1 cellular context compared by ENCODE assay signal in the genomic region with DNA sequence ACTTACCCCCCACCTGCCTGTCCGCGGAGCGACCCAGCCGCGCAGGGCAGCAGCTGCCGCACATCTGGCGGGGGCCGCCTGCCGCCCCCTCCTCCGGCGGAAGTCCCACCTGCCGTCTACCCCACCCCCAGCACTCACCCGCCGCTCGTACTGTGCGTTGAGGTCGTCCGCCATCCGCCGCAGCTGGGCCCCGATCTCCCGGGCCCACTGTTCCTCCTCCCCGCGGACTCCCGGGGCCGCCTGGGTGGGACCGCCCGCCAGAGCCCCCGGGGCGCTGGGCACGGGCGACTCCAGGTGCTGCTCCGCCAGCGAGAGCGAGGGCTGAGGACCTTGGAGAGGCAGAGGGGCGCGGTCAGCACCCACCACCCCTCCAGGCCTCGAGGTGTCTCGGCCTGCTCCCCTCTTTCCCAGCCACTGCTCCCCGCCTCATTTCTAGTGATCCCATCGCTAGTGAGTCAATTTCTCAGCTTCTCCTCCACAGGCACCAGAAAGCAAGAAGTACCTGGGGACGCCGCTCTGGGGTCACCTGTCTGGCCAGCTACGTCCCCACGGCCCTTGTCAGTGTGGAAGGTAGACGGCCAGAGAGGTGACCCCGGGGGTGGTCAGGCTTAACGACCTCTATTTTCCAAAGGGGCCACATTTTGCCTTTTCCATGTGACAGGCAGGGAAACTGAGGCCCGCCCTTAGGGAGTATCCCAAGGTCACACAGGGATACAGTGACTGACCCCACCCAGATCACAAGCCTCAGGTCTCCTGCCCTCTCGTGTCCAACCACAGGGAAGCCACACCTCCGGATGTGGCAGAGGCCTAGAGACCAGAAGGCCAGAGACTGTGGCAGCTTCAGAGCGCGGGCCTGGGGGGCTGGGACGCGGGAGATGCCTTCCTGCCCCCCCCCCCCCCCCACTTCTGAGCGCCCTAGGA.
A peak's percentile ranks its signal among the peaks of the same experiment; 100 is the strongest.
TF ChIP-seq lines count a peak whose summit lies in the region.

No MANE protein-coding gene starts in this region.

TF ChIP-seq in HEK293, 187 proteins besides CTCF, POLR2A, EP300 and RAD21 (continued from another document and continues in another):
- TF ChIP-seq, protein P1, sequence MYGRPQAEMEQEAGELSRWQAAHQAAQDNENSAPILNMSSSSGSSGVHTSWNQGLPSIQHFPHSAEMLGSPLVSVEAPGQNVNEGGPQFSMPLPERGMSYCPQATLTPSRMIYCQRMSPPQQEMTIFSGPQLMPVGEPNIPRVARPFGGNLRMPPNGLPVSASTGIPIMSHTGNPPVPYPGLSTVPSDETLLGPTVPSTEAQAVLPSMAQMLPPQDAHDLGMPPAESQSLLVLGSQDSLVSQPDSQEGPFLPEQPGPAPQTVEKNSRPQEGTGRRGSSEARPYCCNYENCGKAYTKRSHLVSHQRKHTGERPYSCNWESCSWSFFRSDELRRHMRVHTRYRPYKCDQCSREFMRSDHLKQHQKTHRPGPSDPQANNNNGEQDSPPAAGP (tag by site-specific recombination; IDR thresholded peaks at IDR 0.05) = peak; percentile 48; the same call in 1 of the 2 replicates
- TF ChIP-seq ZNF19 (tag by site-specific recombination; IDR thresholded peaks at IDR 0.05; ENCODE audit: low read depth) = no peak
- TF ChIP-seq ZNF341 (tag by site-specific recombination; IDR thresholded peaks at IDR 0.05; ENCODE audit: low read depth) = no peak
- TF ChIP-seq ZNF140 (tag by site-specific recombination; IDR thresholded peaks at IDR 0.05) = no peak
- TF ChIP-seq ZNF510 (tag by site-specific recombination; IDR thresholded peaks at IDR 0.05; ENCODE audit: insufficient replicate concordance) = no peak
- no peak for TF ChIP-seq ZNF2 (tag by site-specific recombination; IDR thresholded peaks at IDR 0.05)
- TF ChIP-seq OSR2 (tag by site-specific recombination; IDR thresholded peaks at IDR 0.05) = no peak
- TF ChIP-seq, protein P2, sequence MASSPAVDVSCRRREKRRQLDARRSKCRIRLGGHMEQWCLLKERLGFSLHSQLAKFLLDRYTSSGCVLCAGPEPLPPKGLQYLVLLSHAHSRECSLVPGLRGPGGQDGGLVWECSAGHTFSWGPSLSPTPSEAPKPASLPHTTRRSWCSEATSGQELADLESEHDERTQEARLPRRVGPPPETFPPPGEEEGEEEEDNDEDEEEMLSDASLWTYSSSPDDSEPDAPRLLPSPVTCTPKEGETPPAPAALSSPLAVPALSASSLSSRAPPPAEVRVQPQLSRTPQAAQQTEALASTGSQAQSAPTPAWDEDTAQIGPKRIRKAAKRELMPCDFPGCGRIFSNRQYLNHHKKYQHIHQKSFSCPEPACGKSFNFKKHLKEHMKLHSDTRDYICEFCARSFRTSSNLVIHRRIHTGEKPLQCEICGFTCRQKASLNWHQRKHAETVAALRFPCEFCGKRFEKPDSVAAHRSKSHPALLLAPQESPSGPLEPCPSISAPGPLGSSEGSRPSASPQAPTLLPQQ (tag by site-specific recombination; IDR thresholded peaks at IDR 0.05) = peak; percentile 97
- no peak for TF ChIP-seq ZNF585B (tag by site-specific recombination; IDR thresholded peaks at IDR 0.05)
- TF ChIP-seq MZF1 (tag by site-specific recombination; IDR thresholded peaks at IDR 0.05; ENCODE audit: borderline replicate concordance) = no peak
- TF ChIP-seq GLIS1 (tag by site-specific recombination; IDR thresholded peaks at IDR 0.05) = peak; percentile 94
- no peak for TF ChIP-seq TCF7L2 (IDR thresholded peaks at IDR 0.05; ENCODE audit: borderline replicate concordance, low read depth, low read length)
- 0 out of 2 replicates have a peak, but pooled peaks have one; percentile 29 for TF ChIP-seq ZFP37 (tag by site-specific recombination; IDR thresholded peaks at IDR 0.05)
- TF ChIP-seq HOXD13 (CRISPR knock-in tag; IDR thresholded peaks at IDR 0.05; ENCODE audit: borderline replicate concordance) = no peak
- TF ChIP-seq ZSCAN16 (tag by site-specific recombination; IDR thresholded peaks at IDR 0.05) = no peak
- TF ChIP-seq, protein P3, sequence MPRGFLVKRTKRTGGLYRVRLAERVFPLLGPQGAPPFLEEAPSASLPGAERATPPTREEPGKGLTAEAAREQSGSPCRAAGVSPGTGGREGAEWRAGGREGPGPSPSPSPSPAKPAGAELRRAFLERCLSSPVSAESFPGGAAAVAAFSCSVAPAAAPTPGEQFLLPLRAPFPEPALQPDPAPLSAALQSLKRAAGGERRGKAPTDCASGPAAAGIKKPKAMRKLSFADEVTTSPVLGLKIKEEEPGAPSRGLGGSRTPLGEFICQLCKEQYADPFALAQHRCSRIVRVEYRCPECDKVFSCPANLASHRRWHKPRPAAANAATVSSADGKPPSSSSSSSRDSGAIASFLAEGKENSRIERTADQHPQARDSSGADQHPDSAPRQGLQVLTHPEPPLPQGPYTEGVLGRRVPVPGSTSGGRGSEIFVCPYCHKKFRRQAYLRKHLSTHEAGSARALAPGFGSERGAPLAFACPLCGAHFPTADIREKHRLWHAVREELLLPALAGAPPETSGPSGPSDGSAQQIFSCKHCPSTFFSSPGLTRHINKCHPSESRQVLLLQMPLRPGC (tag by site-specific recombination; IDR thresholded peaks at IDR 0.05) = no peak
- no peak; the same call in 1 of the 2 replicates for TF ChIP-seq ZNF76 (tag by site-specific recombination; IDR thresholded peaks at IDR 0.05; ENCODE audit: borderline replicate concordance, low read depth)
- TF ChIP-seq KLF10 (tag by site-specific recombination; IDR thresholded peaks at IDR 0.05) = 0 out of 2 replicates have a peak, but pooled peaks have one; percentile 17
- no peak for TF ChIP-seq IKZF3 (tag by site-specific recombination; IDR thresholded peaks at IDR 0.05)
- peak; percentile 57 for TF ChIP-seq SP2 (tag by site-specific recombination; IDR thresholded peaks at IDR 0.05)
- TF ChIP-seq ZNF366 (tag by site-specific recombination; conservative IDR thresholded peaks at IDR 0.05) = peak; percentile 41; the same call in 1 of the 2 replicates
- TF ChIP-seq MYNN (tag by site-specific recombination; IDR thresholded peaks at IDR 0.05; ENCODE audit: borderline replicate concordance) = no peak
- TF ChIP-seq HOXA7 (CRISPR knock-in tag; IDR thresholded peaks at IDR 0.05; ENCODE audit: borderline replicate concordance) = no peak
- no peak for TF ChIP-seq SCRT1 (tag by site-specific recombination; IDR thresholded peaks at IDR 0.05; ENCODE audit: borderline replicate concordance)
- TF ChIP-seq ELK4 (IDR thresholded peaks at IDR 0.05; ENCODE audit: borderline replicate concordance, low read depth, low read length) = no peak
- TF ChIP-seq ATF2 (tag by site-specific recombination; IDR thresholded peaks at IDR 0.05; ENCODE audit: low read depth) = no peak
- TF ChIP-seq, protein P4, sequence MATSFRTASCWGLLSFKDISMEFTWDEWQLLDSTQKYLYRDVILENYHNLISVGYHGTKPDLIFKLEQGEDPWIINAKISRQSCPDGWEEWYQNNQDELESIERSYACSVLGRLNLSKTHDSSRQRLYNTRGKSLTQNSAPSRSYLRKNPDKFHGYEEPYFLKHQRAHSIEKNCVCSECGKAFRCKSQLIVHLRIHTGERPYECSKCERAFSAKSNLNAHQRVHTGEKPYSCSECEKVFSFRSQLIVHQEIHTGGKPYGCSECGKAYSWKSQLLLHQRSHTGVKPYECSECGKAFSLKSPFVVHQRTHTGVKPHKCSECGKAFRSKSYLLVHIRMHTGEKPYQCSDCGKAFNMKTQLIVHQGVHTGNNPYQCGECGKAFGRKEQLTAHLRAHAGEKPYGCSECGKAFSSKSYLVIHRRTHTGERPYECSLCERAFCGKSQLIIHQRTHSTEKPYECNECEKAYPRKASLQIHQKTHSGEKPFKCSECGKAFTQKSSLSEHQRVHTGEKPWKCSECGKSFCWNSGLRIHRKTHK (tag by site-specific recombination; IDR thresholded peaks at IDR 0.05) = no peak
- TF ChIP-seq ZNF335 (tag by site-specific recombination; conservative IDR thresholded peaks at IDR 0.05) = no peak; the same call in 1 of the 2 replicates
- no peak for TF ChIP-seq ZNF292 (tag by site-specific recombination; IDR thresholded peaks at IDR 0.05; ENCODE audit: borderline replicate concordance, low read depth)
- TF ChIP-seq, protein P5, sequence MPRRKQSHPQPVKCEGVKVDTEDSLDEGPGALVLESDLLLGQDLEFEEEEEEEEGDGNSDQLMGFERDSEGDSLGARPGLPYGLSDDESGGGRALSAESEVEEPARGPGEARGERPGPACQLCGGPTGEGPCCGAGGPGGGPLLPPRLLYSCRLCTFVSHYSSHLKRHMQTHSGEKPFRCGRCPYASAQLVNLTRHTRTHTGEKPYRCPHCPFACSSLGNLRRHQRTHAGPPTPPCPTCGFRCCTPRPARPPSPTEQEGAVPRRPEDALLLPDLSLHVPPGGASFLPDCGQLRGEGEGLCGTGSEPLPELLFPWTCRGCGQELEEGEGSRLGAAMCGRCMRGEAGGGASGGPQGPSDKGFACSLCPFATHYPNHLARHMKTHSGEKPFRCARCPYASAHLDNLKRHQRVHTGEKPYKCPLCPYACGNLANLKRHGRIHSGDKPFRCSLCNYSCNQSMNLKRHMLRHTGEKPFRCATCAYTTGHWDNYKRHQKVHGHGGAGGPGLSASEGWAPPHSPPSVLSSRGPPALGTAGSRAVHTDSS (tag by site-specific recombination; IDR thresholded peaks at IDR 0.05) = no peak
- no peak for TF ChIP-seq ZNF530 (tag by site-specific recombination; IDR thresholded peaks at IDR 0.05; ENCODE audit: low read depth)
- no peak for TF ChIP-seq ZNF221 (tag by site-specific recombination; IDR thresholded peaks at IDR 0.05; ENCODE audit: borderline replicate concordance)
- TF ChIP-seq ZNF544 (tag by site-specific recombination; IDR thresholded peaks at IDR 0.05) = no peak
- no peak for TF ChIP-seq ZNF521 (tag by site-specific recombination; IDR thresholded peaks at IDR 0.05)
- peak; percentile 76 for TF ChIP-seq ZNF645 (tag by site-specific recombination; IDR thresholded peaks at IDR 0.05)
- TF ChIP-seq, protein P6, sequence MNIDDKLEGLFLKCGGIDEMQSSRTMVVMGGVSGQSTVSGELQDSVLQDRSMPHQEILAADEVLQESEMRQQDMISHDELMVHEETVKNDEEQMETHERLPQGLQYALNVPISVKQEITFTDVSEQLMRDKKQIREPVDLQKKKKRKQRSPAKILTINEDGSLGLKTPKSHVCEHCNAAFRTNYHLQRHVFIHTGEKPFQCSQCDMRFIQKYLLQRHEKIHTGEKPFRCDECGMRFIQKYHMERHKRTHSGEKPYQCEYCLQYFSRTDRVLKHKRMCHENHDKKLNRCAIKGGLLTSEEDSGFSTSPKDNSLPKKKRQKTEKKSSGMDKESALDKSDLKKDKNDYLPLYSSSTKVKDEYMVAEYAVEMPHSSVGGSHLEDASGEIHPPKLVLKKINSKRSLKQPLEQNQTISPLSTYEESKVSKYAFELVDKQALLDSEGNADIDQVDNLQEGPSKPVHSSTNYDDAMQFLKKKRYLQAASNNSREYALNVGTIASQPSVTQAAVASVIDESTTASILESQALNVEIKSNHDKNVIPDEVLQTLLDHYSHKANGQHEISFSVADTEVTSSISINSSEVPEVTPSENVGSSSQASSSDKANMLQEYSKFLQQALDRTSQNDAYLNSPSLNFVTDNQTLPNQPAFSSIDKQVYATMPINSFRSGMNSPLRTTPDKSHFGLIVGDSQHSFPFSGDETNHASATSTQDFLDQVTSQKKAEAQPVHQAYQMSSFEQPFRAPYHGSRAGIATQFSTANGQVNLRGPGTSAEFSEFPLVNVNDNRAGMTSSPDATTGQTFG (tag by site-specific recombination; IDR thresholded peaks at IDR 0.05; ENCODE audit: borderline replicate concordance) = no peak
